ENCODE assay signal across 18 cellular contexts in genomic region chr18:79690071-79690470, GRCh38. TPM values are rescaled to one million over a fixed set of nuclear protein-coding genes. Genes with fewer than 3 reads are reported as not detected.
A peak's percentile ranks its signal among the peaks of the same experiment; 100 is the strongest.
DNase-seq lines count a peak whose midpoint lies in the region; ATAC-seq and TF ChIP-seq lines count a peak whose summit lies in the region.
"Had no signal": no experiment of that assay in that cellular context is flagged by ENCODE, and none has a peak within 500 bp of the region (broad histone marks: within the 10 kb centered on the region; RNA-seq: fewer than 3 reads in every experiment).

No MANE protein-coding gene starts in this region.

- peaks cover 20% of the 10 kb centered on the region for H3K4me1 Mint-ChIP-seq in WTC11
- peaks cover 40% of the 10 kb centered on the region for H3K4me1 Mint-ChIP-seq in stimulated activated effector memory CD8-positive, alpha-beta T cell treated with anti-CD3 and anti-CD28 coated beads, Interleukin-12 subunit alpha, Interleukin-12 subunit beta, amount 100 ng/mL, for 72 hours

- H3K36me3 Mint-ChIP-seq in WTC11 = no peaks in the 10 kb centered on the region
- H3K36me3 Mint-ChIP-seq in stimulated activated effector memory CD8-positive, alpha-beta T cell treated with anti-CD3 and anti-CD28 coated beads, Interleukin-12 subunit alpha, Interleukin-12 subunit beta, amount 100 ng/mL, for 72 hours = peaks cover 34% of the 10 kb centered on the region

- H3K9me3 Mint-ChIP-seq in WTC11 = no peaks in the 10 kb centered on the region
- no peaks in the 10 kb centered on the region for H3K9me3 Mint-ChIP-seq in stimulated activated effector memory CD8-positive, alpha-beta T cell treated with anti-CD3 and anti-CD28 coated beads, Interleukin-12 subunit alpha, Interleukin-12 subunit beta, amount 100 ng/mL, for 72 hours

- TF ChIP-seq CTCF in WTC11 (IDR thresholded peaks at IDR 0.05) = no peak

- H3K4me3 Mint-ChIP-seq in WTC11 = no peak overlapping the region
- H3K4me3 Mint-ChIP-seq in stimulated activated effector memory CD8-positive, alpha-beta T cell treated with anti-CD3 and anti-CD28 coated beads, Interleukin-12 subunit alpha, Interleukin-12 subunit beta, amount 100 ng/mL, for 72 hours = no peak overlapping the region
- H3K4me3 Mint-ChIP-seq: B cell had no signal

- peak; percentile 14 for DNase-seq in activated effector memory CD4-positive, alpha-beta T cell treated with anti-CD3 and anti-CD28 coated beads, Interleukin-2, amount 50 U/mL, for 16 hours
- DNase-seq in activated effector memory CD4-positive, alpha-beta T cell treated with Interleukin-2 at 50 U/mL for 16 hours = no peak
- DNase-seq in WTC11 (ENCODE audit: low spot score) (no peak), mesenteric fat pad (ENCODE audit: low spot score) (peak; percentile 30), NCI-H226 (no peak), NCI-H1048 (lab: John Stamatoyannopoulos, UW) (no peak), NCI-H146 (lab: John Stamatoyannopoulos, UW) (no peak)
- no peak for DNase-seq in stimulated activated effector memory CD8-positive, alpha-beta T cell treated with anti-CD3 and anti-CD28 coated beads, Interleukin-12 subunit alpha, Interleukin-12 subunit beta, amount 100 ng/mL, for 72 hours (ENCODE audit: low spot score in 2 of 2)
- DNase-seq: DMS79, MG63, NCI-H1417 treated with DMSO at 0.1 percent for 48 hours, NCI-H187 treated with DMSO at 0.1 percent for 48 hours, NCI-H2107, NCI-H748 treated with DMSO at 0.1 percent for 48 hours, SHP77 treated with DMSO at 0.1 percent for 48 hours had no signal

- POLR2A ChIA-PET in WTC11 (lab: Charles Lee) = no interaction called here

- no peaks in the 10 kb centered on the region for H3K27me3 Mint-ChIP-seq in WTC11 (ENCODE audit: low read depth)
- H3K27me3 Mint-ChIP-seq: B cell had no signal

- peak overlapping the region; percentile 60 for H3K27ac Mint-ChIP-seq in WTC11
- peak overlapping the region; percentile 48 for H3K27ac Mint-ChIP-seq in stimulated activated effector memory CD8-positive, alpha-beta T cell treated with anti-CD3 and anti-CD28 coated beads, Interleukin-12 subunit alpha, Interleukin-12 subunit beta, amount 100 ng/mL, for 72 hours
- H3K27ac Mint-ChIP-seq: B cell had no signal

- no peak for ATAC-seq in WTC11
- ATAC-seq in stimulated activated effector memory CD8-positive, alpha-beta T cell treated with anti-CD3 and anti-CD28 coated beads, Interleukin-12 subunit alpha, Interleukin-12 subunit beta, amount 100 ng/mL, for 72 hours = no peak
- ATAC-seq: A549, K562 had no signal

- CTCF ChIA-PET in WTC11 (lab: Charles Lee) = no interaction called here

TF ChIP-seq in WTC11, 78 proteins besides CTCF, POLR2A, EP300 and RAD21:
- TF ChIP-seq E2F1 (CRISPR knock-in tag; IDR thresholded peaks at IDR 0.05) (no peak), EMX1 (CRISPR knock-in tag; IDR thresholded peaks at IDR 0.05) (no peak), FOXJ3 (CRISPR knock-in tag; IDR thresholded peaks at IDR 0.05; ENCODE audit: borderline replicate concordance) (no peak), FOXK1 (CRISPR knock-in tag; IDR thresholded peaks at IDR 0.05) (no peak), ZBTB43 (CRISPR knock-in tag; IDR thresholded peaks at IDR 0.05) (no peak)

RNA-seq across cellular contexts. Expression of gene CTDP1, which starts 10.5 kb away (rescaled TPM):
- 33.3 to 39.7 TPM (median 34.5 TPM) in 3 replicates for total RNA-seq in WTC11 (2021)
- total RNA-seq in mesenteric fat pad = 20.8 TPM

Comparison
In these comparisons a context has a peak if more than half of its experiments do, and no peak if none do; other contexts are left out.
1. DNase-seq: peak in activated effector memory CD4-positive, alpha-beta T cell treated with anti-CD3 and anti-CD28 coated beads, Interleukin-2, amount 50 U/mL, for 16 hours (single experiment) and mesenteric fat pad (single experiment); none in activated effector memory CD4-positive, alpha-beta T cell treated with Interleukin-2 at 50 U/mL for 16 hours (single experiment), WTC11 (single experiment), stimulated activated effector memory CD8-positive, alpha-beta T cell treated with anti-CD3 and anti-CD28 coated beads, Interleukin-12 subunit alpha, Interleukin-12 subunit beta, amount 100 ng/mL, for 72 hours (0 of 2), NCI-H226 (single experiment), NCI-H1048 (single experiment) and NCI-H146 (single experiment).